Comparison of ENCODE assay signal across 8 cellular contexts in the genomic region with DNA sequence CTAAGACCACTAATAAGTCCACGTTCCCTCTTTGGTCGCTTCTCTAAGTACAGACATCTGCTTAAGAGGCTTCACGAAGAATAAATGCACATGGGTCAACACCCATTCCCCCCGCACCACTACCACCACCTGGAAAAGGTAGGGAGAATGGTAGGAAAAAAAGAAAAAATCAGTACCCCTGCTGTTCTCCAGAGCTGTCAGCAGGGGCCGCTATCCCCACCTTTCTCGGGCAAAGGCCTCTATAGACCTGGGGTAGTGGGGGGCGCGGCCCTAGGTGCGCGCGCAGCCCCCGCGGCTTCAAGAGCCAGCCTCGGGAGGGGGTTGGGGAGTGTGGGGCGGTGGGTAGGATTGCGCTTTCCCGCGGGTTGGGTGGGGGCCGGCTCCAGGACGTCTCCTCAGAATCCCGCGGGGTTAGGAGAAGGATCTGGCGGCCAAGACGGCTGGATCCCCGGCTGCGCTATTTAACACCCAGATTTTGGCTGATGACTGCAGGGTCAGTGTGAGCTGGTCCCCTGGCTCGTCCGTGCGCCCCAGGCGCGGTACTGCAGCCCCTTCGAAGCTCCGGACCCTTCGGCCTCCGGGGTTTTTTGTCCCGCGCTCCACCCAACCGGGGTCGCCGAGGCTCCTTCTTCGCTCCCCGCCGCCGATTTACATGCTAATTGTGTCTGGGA. TPM values are rescaled to one million over a fixed set of nuclear protein-coding genes. Genes with fewer than 3 reads are reported as not detected.
A peak's percentile ranks its signal among the peaks of the same experiment; 100 is the strongest.
DNase-seq lines count a peak whose midpoint lies in the region; TF ChIP-seq lines count a peak whose summit lies in the region.

No MANE protein-coding gene starts in this region.

- peak overlapping the region; percentile 43; the same call in 1 of the 2 replicates for H3K27ac ChIP-seq in MM.1S (ENCODE audit: low read length)

- intact Hi-C loops in activated T-helper 2 cell treated with anti-CD3 and anti-CD28 coated beads, Interferon-gamma antibody, Interleukin-2, Interleukin-4, amounts not matched to agents 10 μg/mL and 5 μg/mL and 100 μg/mL, durations not matched to agents 14 hours and 24 hours and 36 hours (cut with micrococcal nuclease), result loop anchor here (1.0 to 10.0 kb wide), 3 partner anchors 372 to 1401 kb away; a partner anchor contains a TSS

- peaks cover 17% of the 10 kb centered on the region for H3K27me3 ChIP-seq in MM.1S (replicated peaks; ENCODE audit: insufficient read depth, low read length)

- no peak overlapping the region for H3K4me3 Mint-ChIP-seq in activated T-helper 2 cell treated with anti-CD3 and anti-CD28 coated beads, Interferon-gamma antibody, Interleukin-2, Interleukin-4, amounts not matched to agents 10 μg/mL and 5 μg/mL and 100 μg/mL, durations not matched to agents 14 hours and 24 hours and 36 hours (ENCODE audit: low read depth)
- peak overlapping the region; percentile 99 for H3K4me3 Mint-ChIP-seq in glutamatergic neuron (ENCODE audit: unreplicated experiment)

- peak overlapping the region; percentile 89 for H3K4me2 ChIP-seq in MM.1S (ENCODE audit: low read depth, low read length)

- peaks cover 8% of the 10 kb centered on the region; the same call in 1 of the 2 replicates for H3K4me1 ChIP-seq in MM.1S (ENCODE audit: low read length)

- H3K27me3 Mint-ChIP-seq in activated T-helper 2 cell treated with anti-CD3 and anti-CD28 coated beads, Interferon-gamma antibody, Interleukin-2, Interleukin-4, amounts not matched to agents 10 μg/mL and 5 μg/mL and 100 μg/mL, durations not matched to agents 14 hours and 24 hours and 36 hours (ENCODE audit: low read depth), result peaks cover 67% of the 10 kb centered on the region
- H3K27me3 Mint-ChIP-seq in glutamatergic neuron (ENCODE audit: unreplicated experiment), result peaks cover 26% of the 10 kb centered on the region

- H3K9ac ChIP-seq in MM.1S (ENCODE audit: low read length), result peak overlapping the region; percentile 39; the same call in 1 of the 2 replicates

- peaks cover 20% of the 10 kb centered on the region for H3K4me1 Mint-ChIP-seq in activated T-helper 2 cell treated with anti-CD3 and anti-CD28 coated beads, Interferon-gamma antibody, Interleukin-2, Interleukin-4, amounts not matched to agents 10 μg/mL and 5 μg/mL and 100 μg/mL, durations not matched to agents 14 hours and 24 hours and 36 hours (ENCODE audit: low read depth)
- no peaks in the 10 kb centered on the region for H3K4me1 Mint-ChIP-seq in glutamatergic neuron (ENCODE audit: low read depth, unreplicated experiment)

- peak overlapping the region; percentile 67 for H3K4me3 ChIP-seq in MM.1S (ENCODE audit: low read length)

- H3F3A ChIP-seq in MM.1S (ENCODE audit: insufficient read depth, low read length), result peaks cover 14% of the 10 kb centered on the region

- TF ChIP-seq CTCF in MM.1S (IDR thresholded peaks at IDR 0.05; ENCODE audit: low read length) (peak; percentile 80), glutamatergic neuron (IDR thresholded peaks at IDR 0.05; ENCODE audit: partially characterized antibody, unreplicated experiment) (peak; percentile 91)

- peak; percentile 69 for DNase-seq in activated CD4-positive, alpha-beta T cell treated with anti-CD3 and anti-CD28 coated beads for 48 hours
- DNase-seq in activated CD4-positive, alpha-beta T cell treated with anti-CD3 and anti-CD28 coated beads for 4 hours, result no peak
- DNase-seq in HCEC 1CT (peak; percentile 36), MM.1S (peak; percentile 73), glutamatergic neuron (peak; percentile 86), occipital lobe (lab: John Stamatoyannopoulos, UW) (peak; percentile 21), KG1 (lab: John Stamatoyannopoulos, UW) (no peak)
- DNase-seq in activated T-helper 2 cell treated with anti-CD3 and anti-CD28 coated beads, Interferon-gamma antibody, Interleukin-2, Interleukin-4, amounts not matched to agents 10 μg/mL and 5 μg/mL and 100 μg/mL, durations not matched to agents 14 hours and 24 hours and 36 hours (ENCODE audit: low spot score), result peak; percentile 20

- no peaks in the 10 kb centered on the region for H3K9me3 Mint-ChIP-seq in activated T-helper 2 cell treated with anti-CD3 and anti-CD28 coated beads, Interferon-gamma antibody, Interleukin-2, Interleukin-4, amounts not matched to agents 10 μg/mL and 5 μg/mL and 100 μg/mL, durations not matched to agents 14 hours and 24 hours and 36 hours
- peaks cover 29% of the 10 kb centered on the region for H3K9me3 Mint-ChIP-seq in glutamatergic neuron (ENCODE audit: unreplicated experiment)

- H3K79me2 ChIP-seq in MM.1S (ENCODE audit: low read length), result no peaks in the 10 kb centered on the region

- no peaks in the 10 kb centered on the region for H3K9me3 ChIP-seq in MM.1S (replicated peaks; ENCODE audit: insufficient read depth, low read length)

- H3K36me3 Mint-ChIP-seq in activated T-helper 2 cell treated with anti-CD3 and anti-CD28 coated beads, Interferon-gamma antibody, Interleukin-2, Interleukin-4, amounts not matched to agents 10 μg/mL and 5 μg/mL and 100 μg/mL, durations not matched to agents 14 hours and 24 hours and 36 hours (ENCODE audit: low read depth), result no peaks in the 10 kb centered on the region
- H3K36me3 Mint-ChIP-seq in glutamatergic neuron (ENCODE audit: unreplicated experiment), result peaks cover 4% of the 10 kb centered on the region

- H4K20me1 ChIP-seq in MM.1S (ENCODE audit: insufficient read depth, low read length), result no peaks in the 10 kb centered on the region

- no peak overlapping the region for H3K27ac Mint-ChIP-seq in activated T-helper 2 cell treated with anti-CD3 and anti-CD28 coated beads, Interferon-gamma antibody, Interleukin-2, Interleukin-4, amounts not matched to agents 10 μg/mL and 5 μg/mL and 100 μg/mL, durations not matched to agents 14 hours and 24 hours and 36 hours
- H3K27ac Mint-ChIP-seq in glutamatergic neuron (ENCODE audit: unreplicated experiment), result peak overlapping the region; percentile 64

- H2AFZ ChIP-seq in MM.1S (ENCODE audit: low read length), result peak overlapping the region; percentile 61

- H3K36me3 ChIP-seq in MM.1S (replicated peaks; ENCODE audit: insufficient read depth, low read length), result no peaks in the 10 kb centered on the region

- no peaks in the 10 kb centered on the region for H3K9me2 ChIP-seq in MM.1S (replicated peaks; ENCODE audit: insufficient read depth, low read length)

RNA-seq across cellular contexts. Expression of a gene that starts 1.6 kb away (rescaled TPM):
- total RNA-seq in activated T-helper 2 cell treated with anti-CD3 and anti-CD28 coated beads, Interferon-gamma antibody, Interleukin-2, Interleukin-4, amounts not matched to agents 10 μg/mL and 5 μg/mL and 100 μg/mL, durations not matched to agents 14 hours and 24 hours and 36 hours, result 0.67 TPM in 1 of 2 replicates, not detected in the other
- total RNA-seq in glutamatergic neuron (ENCODE audit: unreplicated experiment) (424 TPM), occipital lobe (24.2 TPM)

Comparison
In these comparisons a context has a peak if more than half of its experiments do, and no peak if none do; other contexts are left out.
1. DNase-seq: peak in activated CD4-positive, alpha-beta T cell treated with anti-CD3 and anti-CD28 coated beads for 48 hours (single experiment), HCEC 1CT (single experiment), MM.1S (single experiment), activated T-helper 2 cell treated with anti-CD3 and anti-CD28 coated beads, Interferon-gamma antibody, Interleukin-2, Interleukin-4, amounts not matched to agents 10 μg/mL and 5 μg/mL and 100 μg/mL, durations not matched to agents 14 hours and 24 hours and 36 hours (single experiment), glutamatergic neuron (single experiment) and occipital lobe (single experiment); none in activated CD4-positive, alpha-beta T cell treated with anti-CD3 and anti-CD28 coated beads for 4 hours (0 of 2) and KG1 (single experiment).
2. RNA of a gene that starts 1.6 kb away (total RNA-seq): 424 TPM in glutamatergic neuron (single experiment) and 24.2 TPM in occipital lobe (single experiment); 0.67 TPM in activated T-helper 2 cell treated with anti-CD3 and anti-CD28 coated beads, Interferon-gamma antibody, Interleukin-2, Interleukin-4, amounts not matched to agents 10 μg/mL and 5 μg/mL and 100 μg/mL, durations not matched to agents 14 hours and 24 hours and 36 hours; every median in the first group is over 10 times any median in the second.